ENCODE assay signal across 8 cellular contexts in genomic region chr10:73910764-73911552, GRCh38. TPM values are rescaled to one million over a fixed set of nuclear protein-coding genes. Genes with fewer than 3 reads are reported as not detected.
A peak's percentile ranks its signal among the peaks of the same experiment; 100 is the strongest.
DNase-seq lines count a peak whose midpoint lies in the region; ATAC-seq and TF ChIP-seq lines count a peak whose summit lies in the region.

PLAU (plus strand) TSS chr10:73911132; CDS start chr10:73911556, 424 bp downstream.

- H3K36me3 ChIP-seq in IMR-90 (ENCODE audit: control insufficient read depth, insufficient read depth, low read length) (peaks cover 42% of the 10 kb centered on the region), mesenchymal stem cell (ENCODE audit: control insufficient read depth in 1 of 2, insufficient read depth in 2 of 2, low read depth in 1 of 2, low read length in 2 of 2) (peaks cover 35 to 42% of the 10 kb centered on the region in 2 experiments)

- peak; percentile 94 for TF ChIP-seq POLR2A in IMR-90 (IDR thresholded peaks at IDR 0.05; ENCODE audit: low read depth, low read length)

- ATAC-seq in IMR-90 (ENCODE audit: low read depth), result peak; percentile 43
- peak; percentile 75 for ATAC-seq in stimulated activated naive CD8-positive, alpha-beta T cell treated with anti-CD3 and anti-CD28 coated beads, Interleukin-15, amount 100 ng/mL, for 72 hours
- ATAC-seq in HG03521 (IDR thresholded peaks at IDR 0.05; ENCODE audit: unreplicated experiment), result no peak

- DNase-seq in GM12864 (ENCODE audit: low read depth), result no peak
- peak; percentile 57 for DNase-seq in IMR-90
- DNase-seq in effector CD4-positive, alpha-beta T cell, result peak; percentile 24
- DNase-seq in mesenchymal stem cell, result peak; percentile 68
- DNase-seq in stimulated activated naive CD8-positive, alpha-beta T cell treated with anti-CD3 and anti-CD28 coated beads, Interleukin-15, amount 100 ng/mL, for 72 hours, result peak; percentile 31 to 47
- DNase-seq in pons (ENCODE audit: low spot score), result no peak

- H3K4me3 ChIP-seq in GM12864 (ENCODE audit: low read depth, low read length), result peak within 1 kb of the TSS; percentile 47
- H3K4me3 ChIP-seq in IMR-90 (ENCODE audit: insufficient read depth, low read depth, low read length), result peak within 1 kb of the TSS; percentile 66
- peak within 1 kb of the TSS; percentile 71 to 90 for H3K4me3 ChIP-seq in mesenchymal stem cell (ENCODE audit: insufficient read depth in 1 of 2, low read depth in 1 of 2, low read length in 2 of 2)

- H3K79me1 ChIP-seq in IMR-90 (ENCODE audit: low read depth in 1 of 2, low read length in 2 of 2), result peaks cover 22 to 68% of the 10 kb centered on the region in 2 experiments
- no peaks in the 10 kb centered on the region for H3K79me1 ChIP-seq in mesenchymal stem cell (replicated peaks; ENCODE audit: low read length, poor library complexity, severe bottlenecking)

- in situ Hi-C loops in IMR-90 (cut with MboI; ENCODE audit: low sequenced_read_pairs), result no loop called here

- H3K4me1 Mint-ChIP-seq in stimulated activated naive CD8-positive, alpha-beta T cell treated with anti-CD3 and anti-CD28 coated beads, Interleukin-15, amount 100 ng/mL, for 72 hours, result peaks cover 44% of the 10 kb centered on the region

- peak within 1 kb of the TSS; percentile 89 to 95 for H2BK12ac ChIP-seq in mesenchymal stem cell (ENCODE audit: low read length in 2 of 2)

- intact Hi-C loops in IMR-90 (cut with micrococcal nuclease), result no loop called here

- TF ChIP-seq CTCF in GM12864 (IDR thresholded peaks at IDR 0.05; ENCODE audit: low read depth, low read length, missing control alignments) (no peak), IMR-90 (conservative IDR thresholded peaks at IDR 0.05; ENCODE audit: low read depth, low read length) (no peak), VCaP (conservative IDR thresholded peaks at IDR 0.05) (no peak)

- H3K18ac ChIP-seq in IMR-90 (ENCODE audit: low read depth, low read length), result peak within 1 kb of the TSS; percentile 88
- H3K18ac ChIP-seq in mesenchymal stem cell (ENCODE audit: low read depth in 1 of 2, low read length in 2 of 2), result peak within 1 kb of the TSS; percentile 94 to 95

- H3K9me3 ChIP-seq in IMR-90 (ENCODE audit: control insufficient read depth, insufficient read depth, low read length) (no peaks in the 10 kb centered on the region), mesenchymal stem cell (ENCODE audit: control insufficient read depth, low read length) (no peaks in the 10 kb centered on the region)

- H4K20me1 ChIP-seq in IMR-90 (ENCODE audit: insufficient read depth, low read length), result peaks cover 50% of the 10 kb centered on the region

- H2BK15ac ChIP-seq in IMR-90 (ENCODE audit: low read depth, low read length) (peak within 1 kb of the TSS; percentile 78), mesenchymal stem cell (ENCODE audit: low read depth, poor library complexity, severe bottlenecking) (peak within 1 kb of the TSS; percentile 46)

- peak within 1 kb of the TSS; percentile 99 for H3K23ac ChIP-seq in IMR-90 (ENCODE audit: low read depth, low read length)
- peak within 1 kb of the TSS in 1 of 2 experiments; percentile 29 for H3K23ac ChIP-seq in mesenchymal stem cell (ENCODE audit: low read length in 2 of 2)

- CTCF ChIA-PET in IMR-90 (lab: Yijun Ruan, JAX), result interaction anchor here (0.6 to 1.1 kb wide), 3 partner anchors 24 to 31 kb away, joined by 3 to 5 read pairs (median 3); no protein-coding TSS in a partner anchor

- H4K91ac ChIP-seq in IMR-90 (ENCODE audit: insufficient read depth, low read depth, low read length), result peak within 1 kb of the TSS; percentile 96
- H4K91ac ChIP-seq in mesenchymal stem cell (ENCODE audit: low read length), result peak within 1 kb of the TSS; percentile 92

- peaks cover 87% of the 10 kb centered on the region for H3K27me3 Mint-ChIP-seq in stimulated activated naive CD8-positive, alpha-beta T cell treated with anti-CD3 and anti-CD28 coated beads, Interleukin-15, amount 100 ng/mL, for 72 hours

- POLR2A ChIA-PET in IMR-90 (lab: Charles Lee; ENCODE audit: unreplicated experiment), result interaction anchor here (0.6 to 3.7 kb wide), 3 partner anchors 17 to 27 kb away, joined by 3 to 34 read pairs (median 4); no protein-coding TSS in a partner anchor

- H2AFZ ChIP-seq in IMR-90 (replicated peaks; ENCODE audit: low read length, poor library complexity) (peak within 1 kb of the TSS; percentile 87), mesenchymal stem cell (ENCODE audit: low read depth, low read length) (no peak within 1 kb of the TSS)

- H3K9me3 Mint-ChIP-seq in stimulated activated naive CD8-positive, alpha-beta T cell treated with anti-CD3 and anti-CD28 coated beads, Interleukin-15, amount 100 ng/mL, for 72 hours, result no peaks in the 10 kb centered on the region

- H2BK120ac ChIP-seq in IMR-90 (ENCODE audit: low read depth, low read length) (peak within 1 kb of the TSS; percentile 98), mesenchymal stem cell (ENCODE audit: low read depth, low read length) (peak within 1 kb of the TSS; percentile 99)

- H2BK5ac ChIP-seq in IMR-90 (ENCODE audit: low read depth, low read length, poor library complexity, severe bottlenecking) (peak within 1 kb of the TSS; percentile 87), mesenchymal stem cell (ENCODE audit: low read depth, low read length, poor library complexity, severe bottlenecking) (peak within 1 kb of the TSS; percentile 69)

- H3K27me3 ChIP-seq in IMR-90 (ENCODE audit: control insufficient read depth, insufficient read depth, low read length), result no peaks in the 10 kb centered on the region
- H3K27me3 ChIP-seq in mesenchymal stem cell (ENCODE audit: control insufficient read depth in 1 of 2, insufficient read depth in 1 of 2, low read length in 2 of 2), result no peaks in the 10 kb centered on the region

- H2AK9ac ChIP-seq in IMR-90 (replicated peaks; ENCODE audit: low read depth, low read length, poor library complexity), result peak within 1 kb of the TSS; percentile 95

- H3K4ac ChIP-seq in IMR-90 (ENCODE audit: low read depth, low read length) (peak within 1 kb of the TSS; percentile 98), mesenchymal stem cell (ENCODE audit: low read depth in 1 of 2, low read length in 2 of 2) (peak within 1 kb of the TSS; percentile 92 to 98)

- H3K4me3 Mint-ChIP-seq in stimulated activated naive CD8-positive, alpha-beta T cell treated with anti-CD3 and anti-CD28 coated beads, Interleukin-15, amount 100 ng/mL, for 72 hours, result peak within 1 kb of the TSS; percentile 94 to 97

- peak within 1 kb of the TSS; percentile 91 for H3K27ac ChIP-seq in IMR-90 (ENCODE audit: insufficient read depth, low read length)
- H3K27ac ChIP-seq in VCaP, result peak within 1 kb of the TSS; percentile 20; the same call in 1 of the 2 replicates
- H3K27ac ChIP-seq in mesenchymal stem cell (ENCODE audit: low read length, poor library complexity, severe bottlenecking), result peak within 1 kb of the TSS; percentile 84

- H3K4me1 ChIP-seq in IMR-90 (ENCODE audit: control insufficient read depth, insufficient read depth, low read length) (peaks cover 44% of the 10 kb centered on the region), mesenchymal stem cell (ENCODE audit: control insufficient read depth, insufficient read depth, low read depth, low read length) (peaks cover 50% of the 10 kb centered on the region)

- H3K27ac Mint-ChIP-seq in stimulated activated naive CD8-positive, alpha-beta T cell treated with anti-CD3 and anti-CD28 coated beads, Interleukin-15, amount 100 ng/mL, for 72 hours, result peak within 1 kb of the TSS; percentile 41 to 94

- H4K8ac ChIP-seq in IMR-90 (ENCODE audit: low read depth in 2 of 2, low read length in 2 of 2) (peak within 1 kb of the TSS; percentile 85 to 93), mesenchymal stem cell (ENCODE audit: low read length) (peak within 1 kb of the TSS; percentile 93)

- WGBS in IMR-90 (ENCODE audit: extremely low coverage in 2 of 2, insufficient read length in 1 of 2), 2 experiments, result 0% methylated on average over 34 of the region's 74 CpGs; no CpG with 5 or more reads in 1 of the 2 experiments
- WGBS in mesenchymal stem cell, result under 1% methylated on average over 67 of the region's 74 CpGs

- peaks cover 34% of the 10 kb centered on the region for H3K9me1 ChIP-seq in IMR-90 (ENCODE audit: insufficient read depth, low read length)

- H3K56ac ChIP-seq in IMR-90 (ENCODE audit: extremely low read depth, insufficient read depth, low read length), result peak within 1 kb of the TSS; percentile 94

- H3K9ac ChIP-seq in IMR-90 (ENCODE audit: low read depth, low read length) (peak within 1 kb of the TSS; percentile 83), mesenchymal stem cell (ENCODE audit: low read length) (peak within 1 kb of the TSS; percentile 89)

- H3K14ac ChIP-seq in IMR-90 (replicated peaks; ENCODE audit: low read depth, low read length), result peak within 1 kb of the TSS; percentile 99
- H3K14ac ChIP-seq in mesenchymal stem cell (ENCODE audit: low read length in 2 of 2), result peak within 1 kb of the TSS; percentile 60 to 66

- TF ChIP-seq RAD21 in IMR-90 (IDR thresholded peaks at IDR 0.05; ENCODE audit: low read length), result no peak

- H3K4me2 ChIP-seq in IMR-90 (ENCODE audit: low read depth, low read length), result peak within 1 kb of the TSS; percentile 89
- peak within 1 kb of the TSS; percentile 85 for H3K4me2 ChIP-seq in mesenchymal stem cell (ENCODE audit: low read length, poor library complexity, severe bottlenecking)

- dilution Hi-C loops in IMR-90 (cut with HindIII; ENCODE audit: low sequenced_read_pairs, unreplicated experiment), result no loop called here

- BruUV-seq in IMR-90 (replicated peaks; lab: Mats Ljungman, UMichigan), result no TSS peak

- H2AK5ac ChIP-seq in IMR-90 (ENCODE audit: low read depth, low read length), result peak within 1 kb of the TSS; percentile 96
- H2AK5ac ChIP-seq in mesenchymal stem cell (ENCODE audit: low read length, severe bottlenecking), result peak within 1 kb of the TSS; percentile 23

- H2BK20ac ChIP-seq in IMR-90 (ENCODE audit: low read depth, low read length), result peak within 1 kb of the TSS; percentile 91

- peak within 1 kb of the TSS; percentile 82 for H4K5ac ChIP-seq in IMR-90 (ENCODE audit: low read depth, low read length)

TF ChIP-seq in IMR-90, 13 proteins besides CTCF, POLR2A, EP300 and RAD21:
- TF ChIP-seq SMC3 (IDR thresholded peaks at IDR 0.05; ENCODE audit: low read depth, low read length) (no peak), MAZ (IDR thresholded peaks at IDR 0.05; ENCODE audit: borderline replicate concordance, low read depth, low read length) (peak; percentile 52; the same call in 1 of the 2 replicates)

RNA-seq across cellular contexts. Expression of gene PLAU, which starts in this region (rescaled TPM):
- 115 and 123 TPM in 2 replicates for total RNA-seq in IMR-90 (2012; rRNA removed)
- 230 and 283 TPM in 2 replicates for polyA plus RNA-seq in IMR-90 (2012; rRNA removed)
- 215 and 255 TPM in 2 replicates for polyA plus RNA-seq in IMR-90 (2012; cell fraction: cytosol; rRNA removed)
- polyA plus RNA-seq in IMR-90 (2012; cell fraction: nucleus; rRNA removed; ENCODE audit: low replicate concordance), result 331 and 562 TPM in 2 replicates
- polyA plus RNA-seq in mesenchymal stem cell (2013, experiment 1 of 2), result 1,126 TPM
- polyA plus RNA-seq in mesenchymal stem cell (2013, experiment 2 of 2), result 1,146 TPM

Comparison
In these comparisons a context has a peak if more than half of its experiments do, and no peak if none do; other contexts are left out.
1. DNase-seq: peak in IMR-90 (single experiment), effector CD4-positive, alpha-beta T cell (single experiment), mesenchymal stem cell (single experiment) and stimulated activated naive CD8-positive, alpha-beta T cell treated with anti-CD3 and anti-CD28 coated beads, Interleukin-15, amount 100 ng/mL, for 72 hours (2 of 2); none in GM12864 (single experiment) and pons (single experiment).
2. H3K27ac ChIP-seq: peak in every context shown above with its lines; median percentile 91 in IMR-90; 84 in mesenchymal stem cell; 20 in VCaP.
3. Peak in every context shown above with its lines, with median percentiles within 50 percentile points of each other: H3K4me3 ChIP-seq.